ENCODE assay signal across 23 cellular contexts in genomic region chr1:47839460-47839760, GRCh38.
DNase-seq lines count a peak whose midpoint lies in the region; ATAC-seq, FAIRE-seq and TF ChIP-seq lines count a peak whose summit lies in the region.
"Had no signal": no experiment of that assay in that cellular context is flagged by ENCODE, and none has a peak within 500 bp of the region (broad histone marks: within the 10 kb centered on the region; RNA-seq: fewer than 3 reads in every experiment).

No MANE protein-coding gene starts in this region.

- peaks cover 0 to 3% of the 10 kb centered on the region in 2 donors for H3K9me3 ChIP-seq in mucosa of rectum (ENCODE audit: control insufficient read depth in 2 of 2, low read length in 2 of 2)
- peaks cover 0 to 25% (median 17%) of the 10 kb centered on the region in 8 donors for H3K9me3 ChIP-seq in spleen
- H3K9me3 ChIP-seq: HAP-1 had no signal

- DNase-seq in CD14-positive monocyte (ENCODE audit: low spot score), result peak; percentile 5
- DNase-seq in coronary artery (ENCODE audit: low spot score), result peak; percentile 46
- DNase-seq in spleen, result peak; percentile 31
- no peak for DNase-seq in NCI-H128 (lab: John Stamatoyannopoulos, UW; ENCODE audit: unreplicated experiment)
- no peak for DNase-seq in H54 (ENCODE audit: insufficient read length, low spot score)
- DNase-seq: CD4-positive, alpha-beta memory T cell; DMS 273 treated with DMSO at 0.1 percent for 48 hours; DMS79 treated with DMSO at 0.1 percent for 48 hours; GM23248; KBM-7; NCI-H1092; NCI-H146; NCI-H2029; NCI-H226; NCI-H510A treated with DMSO at 0.1 percent for 48 hours; NCI-H748 treated with DMSO at 0.1 percent for 48 hours; SHP77 had no signal

- H3K4me1 Mint-ChIP-seq in CD14-positive monocyte, result no peaks in the 10 kb centered on the region
- H3K4me1 Mint-ChIP-seq: CD4-positive, alpha-beta memory T cell had no signal

- H3K27me3 Mint-ChIP-seq in CD14-positive monocyte (ENCODE audit: low read depth in 3 of 3), result peaks cover 4 to 16% (median 9%) of the 10 kb centered on the region in 3 donors

- no peak overlapping the region for H3K9ac ChIP-seq in mucosa of rectum (ENCODE audit: low read depth in 1 of 2, low read length in 2 of 2)
- H3K9ac ChIP-seq: BLaER1, GM23248 had no signal

- no peak for ATAC-seq in GM21390 (IDR thresholded peaks at IDR 0.05; ENCODE audit: unreplicated experiment)

- H3K4me1 ChIP-seq in mucosa of rectum (ENCODE audit: control insufficient read depth in 2 of 2, insufficient read depth in 2 of 2, low read length in 2 of 2), result peaks cover 40 to 46% of the 10 kb centered on the region in 2 donors
- no peaks in the 10 kb centered on the region for H3K4me1 ChIP-seq in spleen
- H3K4me1 ChIP-seq: Caco-2, HAP-1 had no signal

- FAIRE-seq in H54 (lab: Jason Lieb, UNC), result no peak

- TF ChIP-seq POLR2A in spleen (IDR thresholded peaks at IDR 0.05) (no peak), H54 (IDR thresholded peaks at IDR 0.05; ENCODE audit: low read depth, low read length) (no peak)

- no peak overlapping the region for H3K4me3 ChIP-seq in coronary artery
- no peak overlapping the region for H3K4me3 ChIP-seq in mucosa of rectum (ENCODE audit: low read length in 2 of 2)
- no peak overlapping the region for H3K4me3 ChIP-seq in spleen
- H3K4me3 ChIP-seq: BLaER1, GM23248, HAP-1 had no signal

- H3K27ac Mint-ChIP-seq in CD14-positive monocyte, result no peak overlapping the region
- H3K27ac Mint-ChIP-seq: CD4-positive, alpha-beta memory T cell had no signal

- 83 to 93% (median 87%) methylated on average over 2 to 4 of the region's 4 CpGs for WGBS in spleen, 5 donors

- no peak for TF ChIP-seq CTCF in CD14-positive monocyte (IDR thresholded peaks at IDR 0.05)
- TF ChIP-seq CTCF in coronary artery (IDR thresholded peaks at IDR 0.05), result no peak
- no peak for TF ChIP-seq CTCF in spleen (IDR thresholded peaks at IDR 0.05 in 8 of 11, conservative IDR thresholded peaks at IDR 0.05 in 3 of 11)

- H3K4me3 Mint-ChIP-seq in CD14-positive monocyte, result no peak overlapping the region
- H3K4me3 Mint-ChIP-seq: CD4-positive, alpha-beta memory T cell had no signal

- H3K36me3 ChIP-seq in mucosa of rectum (ENCODE audit: control insufficient read depth in 2 of 2, insufficient read depth in 2 of 2, low read length in 2 of 2) (no peaks in the 10 kb centered on the region), spleen (no peaks in the 10 kb centered on the region)
- H3K36me3 ChIP-seq: BLaER1, HAP-1 had no signal

- intact Hi-C loops in CD14-positive monocyte (cut with micrococcal nuclease) (no loop called here), spleen (cut with DNase I; ENCODE audit: low total_unique reads) (no loop called here)

- H3K27me3 ChIP-seq in mucosa of rectum (ENCODE audit: control insufficient read depth in 2 of 2, insufficient read depth in 2 of 2, low read length in 2 of 2) (no peaks in the 10 kb centered on the region), spleen (replicated peaks in 1 of 7) (peaks cover 0 to 10% (median 0%) of the 10 kb centered on the region in 7 donors)
- H3K27me3 ChIP-seq: BLaER1 had no signal

- no peaks in the 10 kb centered on the region for H3K36me3 Mint-ChIP-seq in CD14-positive monocyte
- H3K36me3 Mint-ChIP-seq: CD4-positive, alpha-beta memory T cell had no signal

- H3K9me3 Mint-ChIP-seq in CD14-positive monocyte, result peaks cover 0 to 6% (median 3%) of the 10 kb centered on the region in 7 donors

- peak overlapping the region in 1 of 2 donors; percentile 89 for H3K27ac ChIP-seq in coronary artery
- H3K27ac ChIP-seq in mucosa of rectum (ENCODE audit: low read depth in 2 of 2, low read length in 2 of 2), result peak overlapping the region; percentile 82 to 88
- H3K27ac ChIP-seq in spleen, result no peak overlapping the region
- H3K27ac ChIP-seq: BLaER1, GM23248, HL-60 had no signal

Comparison
In these comparisons a context has a peak if more than half of its experiments do, and no peak if none do; other contexts are left out.
1. DNase-seq: peak in CD14-positive monocyte (single experiment), coronary artery (single experiment) and spleen (single experiment); none in NCI-H128 (single experiment) and H54 (single experiment).
2. H3K27ac ChIP-seq: peak in mucosa of rectum (2 of 2); none in spleen (0 of 8).